17 cellular contexts compared by ENCODE assay signal in genomic region chr5:173767580-173768266, GRCh38.
DNase-seq lines count a peak whose midpoint lies in the region; ATAC-seq and TF ChIP-seq lines count a peak whose summit lies in the region.
"Had no signal": no experiment of that assay in that cellular context is flagged by ENCODE, and none has a peak within 500 bp of the region (broad histone marks: within the 10 kb centered on the region; RNA-seq: fewer than 3 reads in every experiment).

No MANE protein-coding gene starts in this region.

- TF ChIP-seq CTCF in RWPE2 (IDR thresholded peaks at IDR 0.05; ENCODE audit: poor library complexity, severe bottlenecking) (no peak), heart left ventricle (IDR thresholded peaks at IDR 0.05) (no peak), nephron (IDR thresholded peaks at IDR 0.05; ENCODE audit: unreplicated experiment in 3 of 3) (no peak), upper lobe of left lung (IDR thresholded peaks at IDR 0.05) (no peak)

- no peaks in the 10 kb centered on the region for H3K36me3 Mint-ChIP-seq in nephron (ENCODE audit: low read depth)
- H3K36me3 Mint-ChIP-seq in activated CD4-positive, alpha-beta memory T cell treated with anti-CD3 and anti-CD28 coated beads for 36 hours, result no peaks in the 10 kb centered on the region

- CTCF ChIA-PET in activated CD4-positive, alpha-beta memory T cell treated with anti-CD3 and anti-CD28 coated beads for 36 hours (lab: Charles Lee), result no interaction called here

- 48 to 62% (median 60%) methylated on average over 12 of the region's 12 CpGs for WGBS in heart left ventricle, 4 donors
- WGBS in upper lobe of left lung, 2 donors, result 77 to 82% methylated on average over 12 of the region's 12 CpGs

- H3K27ac Mint-ChIP-seq in nephron, result peak overlapping the region in 2 of 3 experiments; percentile 48 to 56
- H3K27ac Mint-ChIP-seq in activated CD4-positive, alpha-beta memory T cell treated with anti-CD3 and anti-CD28 coated beads for 36 hours, result no peak overlapping the region
- H3K27ac Mint-ChIP-seq: activated CD4-positive, alpha-beta memory T cell treated with anti-CD3 and anti-CD28 coated beads, Interleukin-2, amount 10 ng/mL, durations not matched to agents 7 days and 5 days had no signal

- H3K9me3 ChIP-seq in RWPE2 (ENCODE audit: severe bottlenecking) (no peaks in the 10 kb centered on the region), heart left ventricle (no peaks in the 10 kb centered on the region), upper lobe of left lung (no peaks in the 10 kb centered on the region)
- H3K9me3 ChIP-seq: BLaER1 treated with 17β-estradiol and CSF1 and Interleukin-3, amounts not matched to agents 10 nM and 100 nM had no signal

- TF ChIP-seq EP300 in upper lobe of left lung (IDR thresholded peaks at IDR 0.05), result no peak

- DNase-seq in RWPE2 (ENCODE audit: low spot score) (no peak), heart left ventricle (peak; percentile 64 to 92 (median 80)), upper lobe of left lung (no peak), epidermal melanocyte (ENCODE audit: insufficient read length, low spot score) (no peak), DMS53 (lab: John Stamatoyannopoulos, UW) (no peak)
- no peak for DNase-seq in activated CD4-positive, alpha-beta memory T cell treated with anti-CD3 and anti-CD28 coated beads for 36 hours
- DNase-seq: activated CD4-positive, alpha-beta memory T cell treated with anti-CD3 and anti-CD28 coated beads, Interleukin-2, amount 10 ng/mL, durations not matched to agents 7 days and 5 days; activated T-cell treated with anti-CD3 and anti-CD28 coated beads, Interleukin-2, amount 50 U/mL, for 4 hours; effector CD4-positive, alpha-beta T cell; KG1; NCI-H1092 treated with DMSO at 0.1 percent for 48 hours; NCI-H2171; occipital lobe; small intestine had no signal

- no peak overlapping the region for H3K4me3 Mint-ChIP-seq in nephron
- H3K4me3 Mint-ChIP-seq in activated CD4-positive, alpha-beta memory T cell treated with anti-CD3 and anti-CD28 coated beads for 36 hours, result no peak overlapping the region
- H3K4me3 Mint-ChIP-seq: activated CD4-positive, alpha-beta memory T cell treated with anti-CD3 and anti-CD28 coated beads, Interleukin-2, amount 10 ng/mL, durations not matched to agents 7 days and 5 days; activated T-cell treated with anti-CD3 and anti-CD28 coated beads, Interleukin-2, amount 50 U/mL, for 4 hours had no signal

- H3K4me1 ChIP-seq in RWPE2 (ENCODE audit: insufficient read depth, poor library complexity, severe bottlenecking), result peaks cover 18% of the 10 kb centered on the region
- H3K4me1 ChIP-seq in heart left ventricle, result peaks cover 0 to 50% (median 19%) of the 10 kb centered on the region in 12 donors
- peaks cover 13 to 42% (median 26%) of the 10 kb centered on the region in 4 donors for H3K4me1 ChIP-seq in upper lobe of left lung

- H3K27ac ChIP-seq in RWPE2 (ENCODE audit: poor library complexity, severe bottlenecking), result peak overlapping the region; percentile 83
- H3K27ac ChIP-seq in heart left ventricle, result peak overlapping the region; percentile 78 to 95 (median 80)
- H3K27ac ChIP-seq in upper lobe of left lung, result peak overlapping the region in 3 of 4 donors; percentile 0 to 75 (median 48)
- H3K27ac ChIP-seq: BLaER1 treated with 17β-estradiol and CSF1 and Interleukin-3, amounts not matched to agents 10 nM and 100 nM; cardiac muscle cell had no signal

- intact Hi-C loops in heart left ventricle (cut with DNase I), result loop anchor here in 8 of 10 donors (1.0 to 10.0 kb wide), 13 partner anchors 90 to 207 kb away; partner anchors contain the start of genes CPEB4 (in 4 of the 8) and BOD1 (in 1 of the 8)
- intact Hi-C loops in activated CD4-positive, alpha-beta memory T cell treated with anti-CD3 and anti-CD28 coated beads for 36 hours (cut with micrococcal nuclease), result no loop called here

- H3K36me3 ChIP-seq in RWPE2 (ENCODE audit: low read depth) (no peaks in the 10 kb centered on the region), heart left ventricle (no peaks in the 10 kb centered on the region), upper lobe of left lung (no peaks in the 10 kb centered on the region)
- H3K36me3 ChIP-seq: BLaER1 treated with 17β-estradiol and CSF1 and Interleukin-3, amounts not matched to agents 10 nM and 100 nM; cardiac muscle cell had no signal

- POLR2A ChIA-PET in activated CD4-positive, alpha-beta memory T cell treated with anti-CD3 and anti-CD28 coated beads for 36 hours (lab: Charles Lee), result no interaction called here

- no peak for TF ChIP-seq POLR2A in heart left ventricle (IDR thresholded peaks at IDR 0.05)
- no peak for TF ChIP-seq POLR2A in upper lobe of left lung (IDR thresholded peaks at IDR 0.05)

- ATAC-seq in RWPE2 (ENCODE audit: low read depth), result no peak
- ATAC-seq in heart left ventricle, result peak; percentile 79 to 85 (median 83)
- no peak for ATAC-seq in upper lobe of left lung (ENCODE audit: low FRiP score in 2 of 2)
- ATAC-seq: activated T-cell treated with anti-CD3 and anti-CD28 coated beads, Interleukin-2, amount 50 U/mL, for 4 hours had no signal

- H3K27me3 Mint-ChIP-seq in nephron (ENCODE audit: low read depth), result peaks cover 14% of the 10 kb centered on the region
- no peaks in the 10 kb centered on the region for H3K27me3 Mint-ChIP-seq in activated CD4-positive, alpha-beta memory T cell treated with anti-CD3 and anti-CD28 coated beads for 36 hours
- H3K27me3 Mint-ChIP-seq: activated CD4-positive, alpha-beta memory T cell treated with anti-CD3 and anti-CD28 coated beads, Interleukin-2, amount 10 ng/mL, durations not matched to agents 7 days and 5 days had no signal

- H3K4me3 ChIP-seq in RWPE2 (ENCODE audit: severe bottlenecking) (no peak overlapping the region), heart left ventricle (no peak overlapping the region), upper lobe of left lung (no peak overlapping the region)
- H3K4me3 ChIP-seq: BLaER1 treated with 17β-estradiol and CSF1 and Interleukin-3, amounts not matched to agents 10 nM and 100 nM; cardiac muscle cell had no signal

- H3K4me1 Mint-ChIP-seq in nephron, result peaks cover 43% of the 10 kb centered on the region
- H3K4me1 Mint-ChIP-seq in activated CD4-positive, alpha-beta memory T cell treated with anti-CD3 and anti-CD28 coated beads for 36 hours (ENCODE audit: low read depth), result no peaks in the 10 kb centered on the region
- H3K4me1 Mint-ChIP-seq: activated CD4-positive, alpha-beta memory T cell treated with anti-CD3 and anti-CD28 coated beads, Interleukin-2, amount 10 ng/mL, durations not matched to agents 7 days and 5 days had no signal

- no peaks in the 10 kb centered on the region for H3K9me3 Mint-ChIP-seq in nephron
- no peaks in the 10 kb centered on the region for H3K9me3 Mint-ChIP-seq in activated CD4-positive, alpha-beta memory T cell treated with anti-CD3 and anti-CD28 coated beads for 36 hours
- H3K9me3 Mint-ChIP-seq: activated CD4-positive, alpha-beta memory T cell treated with anti-CD3 and anti-CD28 coated beads, Interleukin-2, amount 10 ng/mL, durations not matched to agents 7 days and 5 days; activated T-cell treated with anti-CD3 and anti-CD28 coated beads, Interleukin-2, amount 50 U/mL, for 4 hours had no signal

- H3K27me3 ChIP-seq in RWPE2 (ENCODE audit: insufficient read depth, poor library complexity, severe bottlenecking) (no peaks in the 10 kb centered on the region), heart left ventricle (no peaks in the 10 kb centered on the region), upper lobe of left lung (no peaks in the 10 kb centered on the region)
- H3K27me3 ChIP-seq: BLaER1 treated with 17β-estradiol and CSF1 and Interleukin-3, amounts not matched to agents 10 nM and 100 nM; cardiac muscle cell had no signal

Comparison
In these comparisons a context has a peak if more than half of its experiments do, and no peak if none do; other contexts are left out.
1. ATAC-seq: peak in heart left ventricle (4 of 4); none in RWPE2 (single experiment) and upper lobe of left lung (0 of 2).
2. DNase-seq: peak in heart left ventricle (5 of 5); none in RWPE2 (single experiment), upper lobe of left lung (0 of 2), epidermal melanocyte (single experiment), DMS53 (single experiment) and activated CD4-positive, alpha-beta memory T cell treated with anti-CD3 and anti-CD28 coated beads for 36 hours (single experiment).
3. Peak in every context shown above with its lines, with median percentiles within 50 percentile points of each other: H3K27ac ChIP-seq.